In the genomic region with DNA sequence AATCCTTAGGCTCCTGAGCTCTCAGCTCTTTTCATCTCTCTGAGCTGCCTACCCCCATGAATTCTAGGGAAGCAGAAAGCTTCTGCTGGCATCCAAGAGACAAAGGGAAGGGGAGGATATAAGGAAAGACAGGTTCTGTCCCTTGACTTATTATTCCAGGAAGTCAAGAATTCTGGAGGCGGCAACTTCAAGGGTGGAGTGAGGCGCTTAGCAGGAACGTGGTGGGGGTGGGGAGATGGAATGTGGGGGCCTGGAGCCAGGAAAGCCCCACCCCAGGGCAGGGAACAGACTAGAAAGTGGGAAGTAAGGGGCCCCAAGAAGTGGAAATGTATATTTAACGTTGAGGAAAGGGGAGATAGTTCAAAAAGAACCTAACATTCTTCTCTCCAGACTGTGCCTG, we compare ENCODE assay signal across 10 cellular contexts. TPM values are rescaled to one million over a fixed set of nuclear protein-coding genes. Genes with fewer than 3 reads are reported as not detected.
DNase-seq lines count a peak whose midpoint lies in the region; ATAC-seq and TF ChIP-seq lines count a peak whose summit lies in the region.
"Had no signal": no experiment of that assay in that cellular context is flagged by ENCODE, and none has a peak within 500 bp of the region (broad histone marks: within the 10 kb centered on the region; RNA-seq: fewer than 3 reads in every experiment).

No MANE protein-coding gene starts in this region.

- H3K27me3 Mint-ChIP-seq in chondrocyte (ENCODE audit: low read depth) (peaks cover under 1% of the 10 kb centered on the region), nephron progenitor cell (ENCODE audit: low read depth, poor library complexity) (peaks cover 24% of the 10 kb centered on the region)

- H3K9me3 Mint-ChIP-seq in chondrocyte (ENCODE audit: low read depth) (no peaks in the 10 kb centered on the region), nephron progenitor cell (no peaks in the 10 kb centered on the region)

- H3K9me2 ChIP-seq in Karpas-422 (replicated peaks; ENCODE audit: insufficient read depth, low read length) = no peaks in the 10 kb centered on the region; the same call in 1 of the 2 replicates

- intact Hi-C loops in sciatic nerve (cut with DNase I) = no loop called here

- DNase-seq in AG08396 (ENCODE audit: low spot score) (peak; percentile 48), Karpas-422 (no peak), chondrocyte (ENCODE audit: low spot score) (no peak), nephron progenitor cell (no peak), SHP77 (lab: John Stamatoyannopoulos, UW) (no peak), sciatic nerve (ENCODE audit: low spot score) (no peak)
- DNase-seq: activated CD4-positive, alpha-beta T cell treated with anti-CD3 and anti-CD28 coated beads, Interleukin-2, amount 50 U/mL, for 1 hour; NCI-H345 had no signal

- H3K4me1 Mint-ChIP-seq in chondrocyte (ENCODE audit: low read depth) (peaks cover 26% of the 10 kb centered on the region), nephron progenitor cell (peaks cover 46% of the 10 kb centered on the region)

- H4K20me1 ChIP-seq in Karpas-422 (ENCODE audit: insufficient read depth, low read depth, low read length) = no peaks in the 10 kb centered on the region

- H3K9ac ChIP-seq in Karpas-422 (ENCODE audit: low read length) = 0 out of 2 replicates have a peak overlapping the region, but pooled peaks have one; percentile 61

- peak overlapping the region; percentile 77 for H3K4me2 ChIP-seq in Karpas-422 (ENCODE audit: low read depth, low read length, poor library complexity, severe bottlenecking)

- H2AFZ ChIP-seq in Karpas-422 (ENCODE audit: low read length) = no peak overlapping the region

- H3K36me3 ChIP-seq in Karpas-422 (ENCODE audit: insufficient read depth, low read length) = no peaks in the 10 kb centered on the region

- no peaks in the 10 kb centered on the region for H3K9me3 ChIP-seq in Karpas-422 (ENCODE audit: low read length)

- H3K4me1 ChIP-seq in Karpas-422 (ENCODE audit: low read length) = peaks cover 19% of the 10 kb centered on the region

- H3K36me3 Mint-ChIP-seq in chondrocyte (ENCODE audit: low read depth) (peaks cover 26% of the 10 kb centered on the region), nephron progenitor cell (ENCODE audit: low read depth) (peaks cover 32% of the 10 kb centered on the region)

- no peak for ATAC-seq in HG02973 (IDR thresholded peaks at IDR 0.05; ENCODE audit: unreplicated experiment)
- ATAC-seq in GM18870 (IDR thresholded peaks at IDR 0.05; ENCODE audit: unreplicated experiment) = no peak
- ATAC-seq in sciatic nerve = no peak

- peak overlapping the region; percentile 99 for H3K4me3 Mint-ChIP-seq in chondrocyte (ENCODE audit: unreplicated experiment)
- H3K4me3 Mint-ChIP-seq in nephron progenitor cell = peak overlapping the region; percentile 96

- H3K27ac Mint-ChIP-seq in chondrocyte (ENCODE audit: unreplicated experiment) (peak overlapping the region; percentile 24), nephron progenitor cell (no peak overlapping the region)

- H3K4me3 ChIP-seq in Karpas-422 (ENCODE audit: low read length) = no peak overlapping the region

- H3K27me3 ChIP-seq in Karpas-422 (ENCODE audit: low read length) = no peaks in the 10 kb centered on the region

- TF ChIP-seq CTCF in chondrocyte (IDR thresholded peaks at IDR 0.05) = no peak
- no peak for TF ChIP-seq CTCF in nephron progenitor cell (IDR thresholded peaks at IDR 0.05)

- no peaks in the 10 kb centered on the region for H3K79me2 ChIP-seq in Karpas-422 (ENCODE audit: low read length)

- no peak overlapping the region for H3K27ac ChIP-seq in Karpas-422 (ENCODE audit: low read length)

RNA-seq across cellular contexts. Expression of a gene that starts 1.4 kb away (rescaled TPM):
- total RNA-seq in Karpas-422 (2014; rRNA removed; shearing (Covaris generic); ENCODE audit: low replicate concordance) = 28.7 and 32.5 TPM in 2 replicates
- total RNA-seq in chondrocyte (80.9 to 96.6 TPM (median 86.9 TPM) in 3 replicates), sciatic nerve (206 TPM)

RNA-seq across cellular contexts. Expression of a gene that starts 26.0 kb away (rescaled TPM):
- not detected in 2 replicates for total RNA-seq in Karpas-422 (2014; rRNA removed; shearing (Covaris generic); ENCODE audit: low replicate concordance)
- total RNA-seq in chondrocyte (not detected in 3 replicates), sciatic nerve (not detected)

RNA-seq across cellular contexts. Expression of a gene that starts 49.9 kb away (rescaled TPM):
- total RNA-seq in Karpas-422 (2014; rRNA removed; shearing (Covaris generic); ENCODE audit: low replicate concordance) = 718 and 957 TPM in 2 replicates
- 201 to 204 TPM (median 203 TPM) in 3 replicates for total RNA-seq in chondrocyte
- 148 TPM for total RNA-seq in sciatic nerve
